8 cellular contexts compared by ENCODE assay signal in the genomic region with DNA sequence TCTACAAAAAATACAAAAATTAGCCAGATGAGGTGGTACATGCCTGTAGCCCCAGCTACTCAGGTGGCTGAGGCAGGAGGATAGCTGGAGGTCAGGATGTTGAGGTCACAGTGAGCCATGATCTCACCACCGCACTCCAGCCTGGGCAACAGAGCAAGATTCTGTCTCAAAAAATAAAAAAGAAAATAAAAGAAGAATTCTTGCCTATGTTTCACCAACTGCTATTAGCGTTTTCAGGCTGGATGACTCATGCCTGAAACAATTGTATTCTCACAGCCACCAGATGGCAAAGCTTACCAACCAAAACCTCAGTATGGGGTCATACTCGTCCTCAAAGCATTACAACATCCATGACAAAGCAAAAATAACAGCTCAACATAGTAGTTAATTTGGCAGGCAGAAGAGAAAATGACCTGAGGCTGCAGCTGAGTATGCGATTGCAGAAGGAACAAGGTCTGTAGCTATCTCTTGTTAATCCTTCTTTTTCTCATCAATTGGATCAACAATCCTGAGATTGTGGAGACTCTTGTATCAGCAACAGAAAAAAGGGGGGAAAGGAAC. TPM values are rescaled to one million over a fixed set of nuclear protein-coding genes. Genes with fewer than 3 reads are reported as not detected.
DNase-seq lines count a peak whose midpoint lies in the region; ATAC-seq and TF ChIP-seq lines count a peak whose summit lies in the region.

No MANE protein-coding gene starts in this region.

- H3K36me3 Mint-ChIP-seq in activated T-helper 17 cell treated with anti-CD3 and anti-CD28 coated beads, Interleukin-2, amount 50 U/mL, for 72 hours (ENCODE audit: low read depth): peaks cover 62% of the 10 kb centered on the region

- H3K27me3 Mint-ChIP-seq in activated T-helper 17 cell treated with anti-CD3 and anti-CD28 coated beads, Interleukin-2, amount 50 U/mL, for 72 hours: no peaks in the 10 kb centered on the region

- peak overlapping the region; percentile 44 for H3K27ac ChIP-seq in foreskin keratinocyte

- peak; percentile 91 for TF ChIP-seq CTCF in foreskin keratinocyte (conservative IDR thresholded peaks at IDR 0.05)

- peaks cover 6% of the 10 kb centered on the region for H3K4me1 Mint-ChIP-seq in activated T-helper 17 cell treated with anti-CD3 and anti-CD28 coated beads, Interleukin-2, amount 50 U/mL, for 72 hours

- peak overlapping the region; percentile 58 for H3K4me3 Mint-ChIP-seq in activated T-helper 17 cell treated with anti-CD3 and anti-CD28 coated beads, Interleukin-2, amount 50 U/mL, for 72 hours

- H3K9me3 Mint-ChIP-seq in activated T-helper 17 cell treated with anti-CD3 and anti-CD28 coated beads, Interleukin-2, amount 50 U/mL, for 72 hours: no peaks in the 10 kb centered on the region

- no peaks in the 10 kb centered on the region for H3K27me3 ChIP-seq in foreskin keratinocyte

- peaks cover 8% of the 10 kb centered on the region for H3K4me1 ChIP-seq in foreskin keratinocyte

- peak; percentile 56 for ATAC-seq in HG02642 (IDR thresholded peaks at IDR 0.05; ENCODE audit: poor library complexity, unreplicated experiment)
- ATAC-seq in activated T-helper 17 cell treated with anti-CD3 and anti-CD28 coated beads, Interleukin-2, amount 50 U/mL, for 72 hours (replicated peaks): peak; percentile 98
- ATAC-seq in foreskin keratinocyte: peak; percentile 98
- no peak for ATAC-seq in HG03442 (IDR thresholded peaks at IDR 0.05; ENCODE audit: unreplicated experiment)
- no peak for ATAC-seq in HG03378 (IDR thresholded peaks at IDR 0.05; ENCODE audit: unreplicated experiment)

- DNase-seq in Daoy (ENCODE audit: low read depth): peak; percentile 91
- peak; percentile 14 to 74 for DNase-seq in NCI-H446 (lab: John Stamatoyannopoulos, UW)
- DNase-seq in foreskin keratinocyte: peak; percentile 88 to 97
- peak in 45 of 56 donors; percentile 2 to 73 (median 39) for DNase-seq in nucleus accumbens (lab: John Stamatoyannopoulos, UW)

- H3K27ac Mint-ChIP-seq in activated T-helper 17 cell treated with anti-CD3 and anti-CD28 coated beads, Interleukin-2, amount 50 U/mL, for 72 hours: peak overlapping the region; percentile 93

RNA-seq across cellular contexts. Expression of a gene that starts 52.2 kb away (rescaled TPM):
- total RNA-seq in Daoy (2014; rRNA removed; shearing (Covaris generic)): 30.6 TPM in 2 replicates
- total RNA-seq in activated T-helper 17 cell treated with anti-CD3 and anti-CD28 coated beads, Interleukin-2, amount 50 U/mL, for 72 hours: 10 to 100 TPM; 29.9 to 30.9 TPM
- 31.5 and 33.0 TPM in 2 replicates for total RNA-seq in foreskin keratinocyte
- polyA plus RNA-seq in foreskin keratinocyte: 13.1 and 13.3 TPM in 2 replicates

Comparison
In these comparisons a context has a peak if more than half of its experiments do, and no peak if none do; other contexts are left out.
1. DNase-seq: peak in every context shown above with its lines; median percentile 92 in foreskin keratinocyte; 91 in Daoy; 44 in NCI-H446; 39 in nucleus accumbens.
2. ATAC-seq: peak in HG02642 (single experiment), activated T-helper 17 cell treated with anti-CD3 and anti-CD28 coated beads, Interleukin-2, amount 50 U/mL, for 72 hours (single experiment) and foreskin keratinocyte (single experiment); none in HG03442 (single experiment) and HG03378 (single experiment).